In genomic region chr10:130387936-130388580, GRCh38 we compare ENCODE assay signal across 28 cellular contexts.
"Had no signal": no experiment of that assay in that cellular context is flagged by ENCODE, and none has a peak within 500 bp of the region (broad histone marks: within the 10 kb centered on the region; RNA-seq: fewer than 3 reads in every experiment).

No MANE protein-coding gene starts in this region.

- H3K9me3 ChIP-seq: breast epithelium had no signal

- DNase-seq: activated B cell treated with CpG ODN at 0.5 μM for 24 hours; activated CD4-positive, alpha-beta memory T cell treated with anti-CD3 and anti-CD28 coated beads for 36 hours; activated CD4-positive, alpha-beta T cell treated with anti-CD3 and anti-CD28 coated beads for 36 hours; activated CD4-positive, alpha-beta T cell treated with anti-CD3 and anti-CD28 coated beads, Interleukin-2, amount 10 ng/mL, durations not matched to agents 24 days and 14 days; activated CD8-positive, alpha-beta memory T cell treated with anti-CD3 and anti-CD28 coated beads, Interleukin-2, amount 10 ng/mL, durations not matched to agents 7 days and 5 days; activated CD8-positive, alpha-beta memory T cell treated with anti-CD3 and anti-CD28 coated beads, Interleukin-2, amount 50 U/mL, for 4 hours; activated CD8-positive, alpha-beta T cell treated with anti-CD3 and anti-CD28 coated beads, Interleukin-2, amount 10 ng/mL, durations not matched to agents 7 days and 5 days; activated gamma-delta T cell; activated naive CD4-positive, alpha-beta T cell; activated naive CD4-positive, alpha-beta T cell treated with anti-CD3 and anti-CD28 coated beads, Interleukin-2, amount 10 ng/mL, durations not matched to agents 7 days and 5 days; activated naive CD8-positive, alpha-beta T cell treated with anti-CD3 and anti-CD28 coated beads, Interleukin-2, amount 10 ng/mL, durations not matched to agents 7 days and 5 days; activated T-cell treated with anti-CD3 and anti-CD28 coated beads, Interleukin-2, amount 50 U/mL, for 1 hour; activated T-cell treated with anti-CD3 and anti-CD28 coated beads, Interleukin-2, amount 50 U/mL, for 72 hours; dorsolateral prefrontal cortex; effector memory CD4-positive, alpha-beta T cell; endodermal cell; foreskin fibroblast; T-helper 1 cell; T-helper 17 cell; T1000; WERI-Rb-1 had no signal

- ATAC-seq: activated CD4-positive, alpha-beta T cell treated with anti-CD3 and anti-CD28 coated beads for 36 hours; activated CD4-positive, CD25-positive, alpha-beta regulatory T cell treated with anti-CD3 and anti-CD28 coated beads, Interleukin-2, amount 50 U/mL, for 24 hours; activated CD8-positive, alpha-beta memory T cell treated with anti-CD3 and anti-CD28 coated beads, Interleukin-2, amount 10 ng/mL, durations not matched to agents 7 days and 5 days; activated CD8-positive, alpha-beta T cell treated with anti-CD3 and anti-CD28 coated beads, Interleukin-2, amount 10 ng/mL, durations not matched to agents 7 days and 5 days; activated naive CD4-positive, alpha-beta T cell treated with anti-CD3 and anti-CD28 coated beads, Interleukin-2, amount 50 U/mL, for 72 hours; activated T-cell treated with anti-CD3 and anti-CD28 coated beads, Interleukin-2, amount 50 U/mL, for 72 hours; esophagus mucosa; T-helper 17 cell had no signal

- H3K4me3 ChIP-seq: ascending aorta, breast epithelium, cardiac muscle cell, coronary artery, dorsolateral prefrontal cortex had no signal
